15 cellular contexts compared by ENCODE assay signal in the genomic region with DNA sequence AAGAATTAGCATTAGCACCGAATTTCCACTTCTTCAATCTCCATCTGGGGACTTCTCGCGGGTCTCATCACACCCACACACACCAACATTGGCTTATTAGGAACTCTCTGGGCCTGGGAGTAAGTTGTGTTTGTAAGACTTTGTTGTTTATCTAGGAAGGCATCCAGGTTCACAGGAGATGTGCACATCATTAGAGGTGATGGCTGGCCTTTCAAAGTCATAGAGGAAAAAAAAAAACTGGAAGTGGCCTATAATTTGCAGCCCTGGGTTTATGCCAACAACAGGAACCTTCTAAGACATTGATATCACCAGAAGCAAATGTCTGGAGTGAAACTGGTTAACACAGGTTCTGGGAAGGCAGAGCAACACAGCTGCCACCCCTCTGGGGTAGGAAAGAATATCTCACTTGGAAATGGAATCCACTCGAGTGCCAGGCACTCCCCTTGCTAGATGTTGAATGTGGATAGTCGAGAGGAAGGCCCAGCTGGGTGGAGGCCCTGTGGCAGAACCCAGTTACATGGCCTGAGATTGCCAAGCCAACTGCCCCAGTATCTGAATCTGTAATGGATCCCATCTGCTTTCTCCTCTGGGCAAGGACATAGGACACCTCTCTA.
DNase-seq lines count a peak whose midpoint lies in the region; ATAC-seq and TF ChIP-seq lines count a peak whose summit lies in the region.
"Had no signal": no experiment of that assay in that cellular context is flagged by ENCODE, and none has a peak within 500 bp of the region (broad histone marks: within the 10 kb centered on the region; RNA-seq: fewer than 3 reads in every experiment).

No MANE protein-coding gene starts in this region.

- peak; percentile 30 for DNase-seq in NCI-H2227 (lab: John Stamatoyannopoulos, UW; ENCODE audit: unreplicated experiment)
- no peak for DNase-seq in NCI-H2227 treated with DMSO at 0.1 percent for 48 hours (lab: John Stamatoyannopoulos, UW)
- DNase-seq in NCI-H69 (lab: John Stamatoyannopoulos, UW): peak; percentile 56
- peak; percentile 74 for DNase-seq in iris pigment epithelial cell (ENCODE audit: low read depth)
- DNase-seq in smooth muscle cell (lab: John Stamatoyannopoulos, UW; ENCODE audit: unreplicated experiment): no peak
- no peak for DNase-seq in GF-D8 (lab: John Stamatoyannopoulos, UW)
- DNase-seq in HuH-7 (ENCODE audit: low spot score): no peak
- DNase-seq: activated CD8-positive, alpha-beta T cell treated with anti-CD3 and anti-CD28 coated beads for 36 hours; activated naive CD8-positive, alpha-beta T cell treated with anti-CD3 and anti-CD28 coated beads, Interleukin-2, amount 50 U/mL, for 24 hours; central memory CD4-positive, alpha-beta T cell; stimulated activated CD4-positive, alpha-beta T cell treated with anti-CD3 and anti-CD28 coated beads, Interleukin-2, amount 100 ng/mL, for 48 hours had no signal

- no peak overlapping the region for H3K4me3 ChIP-seq in smooth muscle cell
- H3K4me3 ChIP-seq: right atrium auricular region, tibial nerve had no signal

- whole genome bisulfite sequencing in smooth muscle cell (ENCODE audit: low lambda C conversion rate): 77% methylated on average over 5 of the region's 5 CpGs

- peak overlapping the region; percentile 32 for H3K9ac ChIP-seq in smooth muscle cell (ENCODE audit: low read depth)

- H3K36me3 ChIP-seq in smooth muscle cell (ENCODE audit: low read depth): no peaks in the 10 kb centered on the region
- H3K36me3 ChIP-seq: right atrium auricular region, tibial nerve had no signal

- H3K27me3 ChIP-seq in smooth muscle cell (ENCODE audit: low read depth): no peaks in the 10 kb centered on the region
- H3K27me3 ChIP-seq: right atrium auricular region, tibial nerve had no signal

- ATAC-seq in GM18861 (IDR thresholded peaks at IDR 0.05; ENCODE audit: unreplicated experiment): no peak
- ATAC-seq: activated CD8-positive, alpha-beta T cell treated with anti-CD3 and anti-CD28 coated beads for 36 hours; activated naive CD8-positive, alpha-beta T cell treated with anti-CD3 and anti-CD28 coated beads, Interleukin-2, amount 50 U/mL, for 24 hours; HepG2 had no signal

- H3K4me2 ChIP-seq in smooth muscle cell: no peak overlapping the region

- peaks cover 12% of the 10 kb centered on the region for H3K4me1 ChIP-seq in smooth muscle cell (ENCODE audit: low read depth)

- no peak overlapping the region for H2AFZ ChIP-seq in smooth muscle cell (ENCODE audit: low read depth)

- TF ChIP-seq CTCF in smooth muscle cell (IDR thresholded peaks at IDR 0.05; ENCODE audit: borderline replicate concordance, insufficient read depth, poor library complexity, severe bottlenecking): no peak

- H3K79me2 ChIP-seq in smooth muscle cell (ENCODE audit: low read depth): peaks cover 20% of the 10 kb centered on the region

- H3F3A ChIP-seq in smooth muscle cell (ENCODE audit: low read depth): peaks cover 12% of the 10 kb centered on the region

- H3K27ac ChIP-seq in smooth muscle cell (ENCODE audit: low read depth): peak overlapping the region; percentile 69
- H3K27ac ChIP-seq: tibial nerve had no signal

- no peaks in the 10 kb centered on the region for H4K20me1 ChIP-seq in smooth muscle cell (ENCODE audit: low read depth)

- H3K9me3 ChIP-seq in smooth muscle cell (replicated peaks; ENCODE audit: low read depth): no peaks in the 10 kb centered on the region
- H3K9me3 ChIP-seq: right atrium auricular region, tibial nerve had no signal

Comparison
In these comparisons a context has a peak if more than half of its experiments do, and no peak if none do; other contexts are left out.
1. DNase-seq: peak in NCI-H2227 (single experiment), NCI-H69 (single experiment) and iris pigment epithelial cell (single experiment); none in NCI-H2227 treated with DMSO at 0.1 percent for 48 hours (single experiment), smooth muscle cell (single experiment), GF-D8 (single experiment) and HuH-7 (single experiment).